Comparison of ENCODE assay signal across 3 cellular contexts in genomic region chr20:53800418-53800817, GRCh38.
A peak's percentile ranks its signal among the peaks of the same experiment; 100 is the strongest.
TF ChIP-seq lines count a peak whose summit lies in the region.

No MANE protein-coding gene starts in this region.

TF ChIP-seq in GM23338, 12 proteins besides CTCF, POLR2A, EP300 and RAD21 (continues in another document):
- TF ChIP-seq EZH2phosphoT487 (IDR thresholded peaks at IDR 0.05; ENCODE audit: unreplicated experiment) = no peak
- TF ChIP-seq NANOG (IDR thresholded peaks at IDR 0.05; ENCODE audit: borderline replicate concordance) = no peak
- TF ChIP-seq ZNF462 (CRISPR knock-in tag; IDR thresholded peaks at IDR 0.05) = no peak

TF ChIP-seq in GM12878, 131 proteins besides CTCF, POLR2A, EP300 and RAD21:
- TF ChIP-seq NFXL1 (IDR thresholded peaks at IDR 0.05; ENCODE audit: borderline replicate concordance) = 0 out of 2 replicates have a peak, but pooled peaks have one; percentile 30
- TF ChIP-seq TCF12 (IDR thresholded peaks at IDR 0.05; ENCODE audit: low read depth, low read length) = no peak
- TF ChIP-seq FOXK2 (IDR thresholded peaks at IDR 0.05) = 0 out of 2 replicates have a peak, but pooled peaks have one; percentile 3
- 0 out of 4 replicates have a peak, but pooled peaks of 1 of the 2 experiments have one; percentile 37 for TF ChIP-seq ETV6 (conservative IDR thresholded peaks at IDR 0.05 in 1 of 2, IDR thresholded peaks at IDR 0.05 in 1 of 2; ENCODE audit: borderline replicate concordance in 1 of 2, low read depth in 1 of 2)

TF ChIP-seq in HepG2, 621 proteins besides CTCF, POLR2A, EP300 and RAD21:
- no peak for TF ChIP-seq ZNF556 (CRISPR knock-in tag; IDR thresholded peaks at IDR 0.05; ENCODE audit: borderline replicate concordance)
- TF ChIP-seq, protein P1, sequence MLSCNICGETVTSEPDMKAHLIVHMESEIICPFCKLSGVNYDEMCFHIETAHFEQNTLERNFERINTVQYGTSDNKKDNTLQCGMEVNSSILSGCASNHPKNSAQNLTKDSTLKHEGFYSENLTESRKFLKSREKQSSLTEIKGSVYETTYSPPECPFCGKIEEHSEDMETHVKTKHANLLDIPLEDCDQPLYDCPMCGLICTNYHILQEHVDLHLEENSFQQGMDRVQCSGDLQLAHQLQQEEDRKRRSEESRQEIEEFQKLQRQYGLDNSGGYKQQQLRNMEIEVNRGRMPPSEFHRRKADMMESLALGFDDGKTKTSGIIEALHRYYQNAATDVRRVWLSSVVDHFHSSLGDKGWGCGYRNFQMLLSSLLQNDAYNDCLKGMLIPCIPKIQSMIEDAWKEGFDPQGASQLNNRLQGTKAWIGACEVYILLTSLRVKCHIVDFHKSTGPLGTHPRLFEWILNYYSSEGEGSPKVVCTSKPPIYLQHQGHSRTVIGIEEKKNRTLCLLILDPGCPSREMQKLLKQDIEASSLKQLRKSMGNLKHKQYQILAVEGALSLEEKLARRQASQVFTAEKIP (CRISPR knock-in tag; IDR thresholded peaks at IDR 0.05; ENCODE audit: borderline replicate concordance) = no peak
- 0 out of 2 replicates have a peak, but pooled peaks have one; percentile 16 for TF ChIP-seq ZNF256 (CRISPR knock-in tag; conservative IDR thresholded peaks at IDR 0.05)
- TF ChIP-seq ZNF432 (CRISPR knock-in tag; IDR thresholded peaks at IDR 0.05; ENCODE audit: borderline replicate concordance) = no peak
- TF ChIP-seq AKAP8 (CRISPR knock-in tag; IDR thresholded peaks at IDR 0.05) = peak; percentile 19; the same call in 1 of the 2 replicates
- TF ChIP-seq, protein P2, sequence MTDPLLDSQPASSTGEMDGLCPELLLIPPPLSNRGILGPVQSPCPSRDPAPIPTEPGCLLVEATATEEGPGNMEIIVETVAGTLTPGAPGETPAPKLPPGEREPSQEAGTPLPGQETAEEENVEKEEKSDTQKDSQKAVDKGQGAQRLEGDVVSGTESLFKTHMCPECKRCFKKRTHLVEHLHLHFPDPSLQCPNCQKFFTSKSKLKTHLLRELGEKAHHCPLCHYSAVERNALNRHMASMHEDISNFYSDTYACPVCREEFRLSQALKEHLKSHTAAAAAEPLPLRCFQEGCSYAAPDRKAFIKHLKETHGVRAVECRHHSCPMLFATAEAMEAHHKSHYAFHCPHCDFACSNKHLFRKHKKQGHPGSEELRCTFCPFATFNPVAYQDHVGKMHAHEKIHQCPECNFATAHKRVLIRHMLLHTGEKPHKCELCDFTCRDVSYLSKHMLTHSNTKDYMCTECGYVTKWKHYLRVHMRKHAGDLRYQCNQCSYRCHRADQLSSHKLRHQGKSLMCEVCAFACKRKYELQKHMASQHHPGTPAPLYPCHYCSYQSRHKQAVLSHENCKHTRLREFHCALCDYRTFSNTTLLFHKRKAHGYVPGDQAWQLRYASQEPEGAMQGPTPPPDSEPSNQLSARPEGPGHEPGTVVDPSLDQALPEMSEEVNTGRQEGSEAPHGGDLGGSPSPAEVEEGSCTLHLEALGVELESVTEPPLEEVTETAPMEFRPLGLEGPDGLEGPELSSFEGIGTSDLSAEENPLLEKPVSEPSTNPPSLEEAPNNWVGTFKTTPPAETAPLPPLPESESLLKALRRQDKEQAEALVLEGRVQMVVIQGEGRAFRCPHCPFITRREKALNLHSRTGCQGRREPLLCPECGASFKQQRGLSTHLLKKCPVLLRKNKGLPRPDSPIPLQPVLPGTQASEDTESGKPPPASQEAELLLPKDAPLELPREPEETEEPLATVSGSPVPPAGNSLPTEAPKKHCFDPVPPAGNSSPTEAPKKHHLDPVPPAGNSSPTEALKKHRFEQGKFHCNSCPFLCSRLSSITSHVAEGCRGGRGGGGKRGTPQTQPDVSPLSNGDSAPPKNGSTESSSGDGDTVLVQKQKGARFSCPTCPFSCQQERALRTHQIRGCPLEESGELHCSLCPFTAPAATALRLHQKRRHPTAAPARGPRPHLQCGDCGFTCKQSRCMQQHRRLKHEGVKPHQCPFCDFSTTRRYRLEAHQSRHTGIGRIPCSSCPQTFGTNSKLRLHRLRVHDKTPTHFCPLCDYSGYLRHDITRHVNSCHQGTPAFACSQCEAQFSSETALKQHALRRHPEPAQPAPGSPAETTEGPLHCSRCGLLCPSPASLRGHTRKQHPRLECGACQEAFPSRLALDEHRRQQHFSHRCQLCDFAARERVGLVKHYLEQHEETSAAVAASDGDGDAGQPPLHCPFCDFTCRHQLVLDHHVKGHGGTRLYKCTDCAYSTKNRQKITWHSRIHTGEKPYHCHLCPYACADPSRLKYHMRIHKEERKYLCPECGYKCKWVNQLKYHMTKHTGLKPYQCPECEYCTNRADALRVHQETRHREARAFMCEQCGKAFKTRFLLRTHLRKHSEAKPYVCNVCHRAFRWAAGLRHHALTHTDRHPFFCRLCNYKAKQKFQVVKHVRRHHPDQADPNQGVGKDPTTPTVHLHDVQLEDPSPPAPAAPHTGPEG (CRISPR knock-in tag; IDR thresholded peaks at IDR 0.05) = peak; percentile 7; the same call in 1 of the 2 replicates
- no peak for TF ChIP-seq FLYWCH1 (CRISPR knock-in tag; IDR thresholded peaks at IDR 0.05)
- TF ChIP-seq ZSCAN29 (CRISPR knock-in tag; conservative IDR thresholded peaks at IDR 0.05) = no peak
- no peak for TF ChIP-seq DBP (CRISPR knock-in tag; IDR thresholded peaks at IDR 0.05; ENCODE audit: not compliant biosample characterization)
- TF ChIP-seq ZNF850 (CRISPR knock-in tag; conservative IDR thresholded peaks at IDR 0.05) = 0 out of 2 replicates have a peak, but pooled peaks have one; percentile 80
- 0 out of 2 replicates have a peak, but pooled peaks have one; percentile 51 for TF ChIP-seq WIZ (CRISPR knock-in tag; IDR thresholded peaks at IDR 0.05)
- no peak for TF ChIP-seq ZNF260 (CRISPR knock-in tag; IDR thresholded peaks at IDR 0.05; ENCODE audit: borderline replicate concordance, low read depth)
- no peak for TF ChIP-seq ETV5 (CRISPR knock-in tag; IDR thresholded peaks at IDR 0.05; ENCODE audit: borderline replicate concordance)
- TF ChIP-seq ZNF607 (CRISPR knock-in tag; IDR thresholded peaks at IDR 0.05; ENCODE audit: borderline replicate concordance) = 0 out of 2 replicates have a peak, but pooled peaks have one; percentile 60
- no peak for TF ChIP-seq ZNF24 (IDR thresholded peaks at IDR 0.05)
- TF ChIP-seq ZNF674 (CRISPR knock-in tag; IDR thresholded peaks at IDR 0.05; ENCODE audit: low read depth) = no peak
- TF ChIP-seq NAIF1 (CRISPR knock-in tag; IDR thresholded peaks at IDR 0.05; ENCODE audit: borderline replicate concordance) = peak; percentile 22; the same call in 1 of the 2 replicates
- TF ChIP-seq ZNF589 (CRISPR knock-in tag; conservative IDR thresholded peaks at IDR 0.05) = no peak
- 0 out of 2 replicates have a peak, but pooled peaks have one; percentile 4 for TF ChIP-seq MTF2 (CRISPR knock-in tag; IDR thresholded peaks at IDR 0.05; ENCODE audit: borderline replicate concordance)
- 0 out of 2 replicates have a peak, but pooled peaks have one; percentile 25 for TF ChIP-seq ZNF543 (CRISPR knock-in tag; IDR thresholded peaks at IDR 0.05)
- TF ChIP-seq SALL2 (CRISPR knock-in tag; IDR thresholded peaks at IDR 0.05) = no peak
- 0 out of 2 replicates have a peak, but pooled peaks have one; percentile 7 for TF ChIP-seq ZNF263 (CRISPR knock-in tag; IDR thresholded peaks at IDR 0.05)
- TF ChIP-seq ZFP82 (CRISPR knock-in tag; IDR thresholded peaks at IDR 0.05; ENCODE audit: borderline replicate concordance) = peak; percentile 43; the same call in 1 of the 2 replicates
- 0 out of 2 replicates have a peak, but pooled peaks have one; percentile 3 for TF ChIP-seq KDM5A (IDR thresholded peaks at IDR 0.05; ENCODE audit: borderline replicate concordance, low read length)
- no peak for TF ChIP-seq SSRP1 (CRISPR knock-in tag; IDR thresholded peaks at IDR 0.05)
- TF ChIP-seq ZFY (CRISPR knock-in tag; IDR thresholded peaks at IDR 0.05) = peak; percentile 48; the same call in 1 of the 2 replicates
- TF ChIP-seq ZFP90 (CRISPR knock-in tag; IDR thresholded peaks at IDR 0.05; ENCODE audit: borderline replicate concordance) = 0 out of 2 replicates have a peak, but pooled peaks have one; percentile 5
- TF ChIP-seq, protein P3, sequence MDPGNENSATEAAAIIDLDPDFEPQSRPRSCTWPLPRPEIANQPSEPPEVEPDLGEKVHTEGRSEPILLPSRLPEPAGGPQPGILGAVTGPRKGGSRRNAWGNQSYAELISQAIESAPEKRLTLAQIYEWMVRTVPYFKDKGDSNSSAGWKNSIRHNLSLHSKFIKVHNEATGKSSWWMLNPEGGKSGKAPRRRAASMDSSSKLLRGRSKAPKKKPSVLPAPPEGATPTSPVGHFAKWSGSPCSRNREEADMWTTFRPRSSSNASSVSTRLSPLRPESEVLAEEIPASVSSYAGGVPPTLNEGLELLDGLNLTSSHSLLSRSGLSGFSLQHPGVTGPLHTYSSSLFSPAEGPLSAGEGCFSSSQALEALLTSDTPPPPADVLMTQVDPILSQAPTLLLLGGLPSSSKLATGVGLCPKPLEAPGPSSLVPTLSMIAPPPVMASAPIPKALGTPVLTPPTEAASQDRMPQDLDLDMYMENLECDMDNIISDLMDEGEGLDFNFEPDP (CRISPR knock-in tag; conservative IDR thresholded peaks at IDR 0.05) = 0 out of 2 replicates have a peak, but pooled peaks have one; percentile 16
